11 cellular contexts compared by ENCODE assay signal in the genomic region with DNA sequence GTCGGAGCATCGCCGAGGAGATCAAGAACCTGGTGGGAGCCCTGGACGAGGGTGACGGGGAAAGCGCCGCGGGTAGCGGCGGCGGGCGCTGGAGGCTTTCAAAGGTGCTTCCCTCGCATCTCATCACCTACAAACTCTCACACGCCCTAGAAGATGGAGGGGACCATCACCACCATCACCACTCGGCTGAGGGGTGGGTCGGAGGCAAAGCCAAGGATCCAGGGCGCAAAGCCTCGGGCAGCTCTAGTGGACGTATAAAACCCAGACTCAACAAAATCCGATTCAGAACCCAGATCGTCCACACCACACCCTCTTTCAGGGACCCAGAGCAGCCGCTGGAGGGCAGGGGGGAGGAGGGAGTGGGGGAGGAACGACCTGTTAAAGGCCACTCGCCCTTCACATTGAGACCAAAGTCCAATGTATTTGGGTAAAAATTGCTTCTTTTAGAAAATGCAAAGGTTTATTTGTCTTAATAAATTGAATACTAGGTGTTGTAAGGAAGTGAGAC. TPM values are rescaled to one million over a fixed set of nuclear protein-coding genes. Genes with fewer than 3 reads are reported as not detected.
DNase-seq lines count a peak whose midpoint lies in the region; ATAC-seq and TF ChIP-seq lines count a peak whose summit lies in the region.
"Had no signal": no experiment of that assay in that cellular context is flagged by ENCODE, and none has a peak within 500 bp of the region (broad histone marks: within the 10 kb centered on the region; RNA-seq: fewer than 3 reads in every experiment).

No MANE protein-coding gene starts in this region.

- peaks cover 5% of the 10 kb centered on the region for H3K4me1 Mint-ChIP-seq in activated CD4-positive, alpha-beta T cell treated with anti-CD3 and anti-CD28 coated beads, Interleukin-2, amount 10 ng/mL, durations not matched to agents 24 days and 14 days
- H3K4me1 Mint-ChIP-seq in activated CD4-positive, alpha-beta T cell treated with anti-CD3 and anti-CD28 coated beads for 36 hours, result peaks cover 9% of the 10 kb centered on the region
- H3K4me1 Mint-ChIP-seq in brain, result peaks cover 63% of the 10 kb centered on the region

- peak overlapping the region; percentile 57 to 74 for H3K4me3 ChIP-seq in left lung
- peak overlapping the region; percentile 53 to 87 (median 75) for H3K4me3 ChIP-seq in subcutaneous abdominal adipose tissue (ENCODE audit: low read depth in 1 of 5, low read length in 5 of 5)
- no peak overlapping the region for H3K4me3 ChIP-seq in SJCRH30
- H3K4me3 ChIP-seq in gastrocnemius medialis, result peak overlapping the region in 2 of 4 donors; percentile 70 to 83

- H3K4me3 Mint-ChIP-seq in activated CD4-positive, alpha-beta T cell treated with anti-CD3 and anti-CD28 coated beads, Interleukin-2, amount 10 ng/mL, durations not matched to agents 24 days and 14 days, result peak overlapping the region; percentile 48
- no peak overlapping the region for H3K4me3 Mint-ChIP-seq in activated CD4-positive, alpha-beta T cell treated with anti-CD3 and anti-CD28 coated beads for 36 hours
- peak overlapping the region; percentile 78 to 90 (median 84) for H3K4me3 Mint-ChIP-seq in brain

- H3K9me3 Mint-ChIP-seq in activated CD4-positive, alpha-beta T cell treated with anti-CD3 and anti-CD28 coated beads, Interleukin-2, amount 10 ng/mL, durations not matched to agents 24 days and 14 days, result no peaks in the 10 kb centered on the region
- H3K9me3 Mint-ChIP-seq in activated CD4-positive, alpha-beta T cell treated with anti-CD3 and anti-CD28 coated beads for 36 hours (ENCODE audit: low read depth), result no peaks in the 10 kb centered on the region
- peaks cover 0 to 2% (median 0%) of the 10 kb centered on the region in 5 experiments for H3K9me3 Mint-ChIP-seq in brain

- in situ Hi-C loops in gastrocnemius medialis (cut with MboI; ENCODE audit: low sequenced_read_pairs in 4 of 4), result no loop called here

- no peak for TF ChIP-seq CTCF in brain (conservative IDR thresholded peaks at IDR 0.05)
- TF ChIP-seq CTCF in left lung (IDR thresholded peaks at IDR 0.05), result no peak
- TF ChIP-seq CTCF in gastrocnemius medialis (IDR thresholded peaks at IDR 0.05 in 4 of 5, conservative IDR thresholded peaks at IDR 0.05 in 1 of 5), result no peak

- peak overlapping the region in 1 of 5 donors; percentile 77 for H3K9ac ChIP-seq in subcutaneous abdominal adipose tissue (ENCODE audit: low read length in 5 of 5)
- H3K9ac ChIP-seq: BLaER1 treated with 17β-estradiol and CSF1 and Interleukin-3, amounts not matched to agents 10 nM and 100 nM had no signal

- POLR2A ChIA-PET in activated CD4-positive, alpha-beta T cell treated with anti-CD3 and anti-CD28 coated beads for 36 hours (lab: Charles Lee), result no interaction called here

- ATAC-seq in activated CD4-positive, alpha-beta T cell treated with anti-CD3 and anti-CD28 coated beads for 36 hours, result no peak
- ATAC-seq in left lung, result no peak
- ATAC-seq in gastrocnemius medialis, result no peak
- ATAC-seq: right cardiac atrium had no signal

- H3K27me3 Mint-ChIP-seq in activated CD4-positive, alpha-beta T cell treated with anti-CD3 and anti-CD28 coated beads, Interleukin-2, amount 10 ng/mL, durations not matched to agents 24 days and 14 days, result peaks cover 66% of the 10 kb centered on the region
- peaks cover 48% of the 10 kb centered on the region for H3K27me3 Mint-ChIP-seq in activated CD4-positive, alpha-beta T cell treated with anti-CD3 and anti-CD28 coated beads for 36 hours
- H3K27me3 Mint-ChIP-seq in brain, result peaks cover 8% of the 10 kb centered on the region

- peaks cover 2% of the 10 kb centered on the region for H3K36me3 Mint-ChIP-seq in activated CD4-positive, alpha-beta T cell treated with anti-CD3 and anti-CD28 coated beads, Interleukin-2, amount 10 ng/mL, durations not matched to agents 24 days and 14 days (ENCODE audit: low read depth)
- peaks cover 1% of the 10 kb centered on the region for H3K36me3 Mint-ChIP-seq in activated CD4-positive, alpha-beta T cell treated with anti-CD3 and anti-CD28 coated beads for 36 hours (ENCODE audit: low read depth)
- H3K36me3 Mint-ChIP-seq in brain, result peaks cover 20% of the 10 kb centered on the region

- intact Hi-C loops in activated CD4-positive, alpha-beta T cell treated with anti-CD3 and anti-CD28 coated beads, Interleukin-2, amount 10 ng/mL, durations not matched to agents 24 days and 14 days (cut with micrococcal nuclease), result no loop called here
- intact Hi-C loops in activated CD4-positive, alpha-beta T cell treated with anti-CD3 and anti-CD28 coated beads for 36 hours (cut with DNase I, micrococcal nuclease), result no loop called here
- intact Hi-C loops in left lung (cut with DNase I), result no loop called here
- intact Hi-C loops in gastrocnemius medialis (cut with DNase I; ENCODE audit: low total_unique reads), result no loop called here

- H3K36me3 ChIP-seq in left lung, result no peaks in the 10 kb centered on the region
- no peaks in the 10 kb centered on the region for H3K36me3 ChIP-seq in subcutaneous abdominal adipose tissue (ENCODE audit: control insufficient read depth in 5 of 5, insufficient read depth in 5 of 5, low read length in 5 of 5)
- H3K36me3 ChIP-seq in SJCRH30, result peaks cover 3% of the 10 kb centered on the region; the same call in 1 of the 2 replicates
- H3K36me3 ChIP-seq in gastrocnemius medialis, result no peaks in the 10 kb centered on the region
- H3K36me3 ChIP-seq: BLaER1 treated with 17β-estradiol and CSF1 and Interleukin-3, amounts not matched to agents 10 nM and 100 nM had no signal

- H3K4me1 ChIP-seq in left lung, result peaks cover 8 to 36% of the 10 kb centered on the region in 2 donors
- H3K4me1 ChIP-seq in subcutaneous abdominal adipose tissue (ENCODE audit: control insufficient read depth in 5 of 5, insufficient read depth in 5 of 5, low read length in 5 of 5), result peaks cover 0 to 37% (median 35%) of the 10 kb centered on the region in 5 donors
- H3K4me1 ChIP-seq in SJCRH30, result no peaks in the 10 kb centered on the region
- H3K4me1 ChIP-seq in gastrocnemius medialis, result peaks cover 15 to 23% of the 10 kb centered on the region in 2 donors

- CTCF ChIA-PET in activated CD4-positive, alpha-beta T cell treated with anti-CD3 and anti-CD28 coated beads for 36 hours (lab: Charles Lee), result interaction anchor here (0.6 kb wide), 1 partner anchor 594 kb away, joined by 3 read pairs; no protein-coding TSS in a partner anchor

- no peak for TF ChIP-seq POLR2A in gastrocnemius medialis (IDR thresholded peaks at IDR 0.05)

- H3K9me3 ChIP-seq in left lung (no peaks in the 10 kb centered on the region), subcutaneous abdominal adipose tissue (ENCODE audit: control insufficient read depth in 5 of 5, low read length in 5 of 5) (no peaks in the 10 kb centered on the region), SJCRH30 (replicated peaks) (no peaks in the 10 kb centered on the region), gastrocnemius medialis (no peaks in the 10 kb centered on the region)

- no peak for DNase-seq in activated CD4-positive, alpha-beta T cell treated with anti-CD3 and anti-CD28 coated beads, Interleukin-2, amount 10 ng/mL, durations not matched to agents 24 days and 14 days
- no peak for DNase-seq in activated CD4-positive, alpha-beta T cell treated with anti-CD3 and anti-CD28 coated beads for 36 hours
- DNase-seq in left lung, result no peak
- no peak for DNase-seq in SJCRH30
- no peak for DNase-seq in gastrocnemius medialis
- no peak for DNase-seq in NCI-H2107 (lab: John Stamatoyannopoulos, UW)
- DNase-seq: NCI-H2029 had no signal

- H3K27ac Mint-ChIP-seq in activated CD4-positive, alpha-beta T cell treated with anti-CD3 and anti-CD28 coated beads, Interleukin-2, amount 10 ng/mL, durations not matched to agents 24 days and 14 days, result no peak overlapping the region
- H3K27ac Mint-ChIP-seq in activated CD4-positive, alpha-beta T cell treated with anti-CD3 and anti-CD28 coated beads for 36 hours, result no peak overlapping the region
- H3K27ac Mint-ChIP-seq in brain, result peak overlapping the region in 4 of 5 experiments; percentile 36 to 71 (median 52)

- H3K27ac ChIP-seq in left lung (no peak overlapping the region), subcutaneous abdominal adipose tissue (ENCODE audit: low read depth, low read length) (no peak overlapping the region), SJCRH30 (no peak overlapping the region), gastrocnemius medialis (no peak overlapping the region)
- H3K27ac ChIP-seq: BLaER1 treated with 17β-estradiol and CSF1 and Interleukin-3, amounts not matched to agents 10 nM and 100 nM had no signal

- H3K27me3 ChIP-seq in left lung, result peaks cover 0 to 77% of the 10 kb centered on the region in 2 donors
- no peaks in the 10 kb centered on the region for H3K27me3 ChIP-seq in subcutaneous abdominal adipose tissue (ENCODE audit: control insufficient read depth in 5 of 5, insufficient read depth in 4 of 5, low read length in 5 of 5)
- no peaks in the 10 kb centered on the region for H3K27me3 ChIP-seq in SJCRH30
- no peaks in the 10 kb centered on the region for H3K27me3 ChIP-seq in gastrocnemius medialis

RNA-seq across cellular contexts. Expression of gene SOWAHC, which starts 1.5 kb away (rescaled TPM):
- 0.26 TPM in 2 replicates for total RNA-seq in activated CD4-positive, alpha-beta T cell treated with anti-CD3 and anti-CD28 coated beads, Interleukin-2, amount 10 ng/mL, durations not matched to agents 24 days and 14 days
- total RNA-seq in activated CD4-positive, alpha-beta T cell treated with anti-CD3 and anti-CD28 coated beads for 36 hours, result under 1 TPM; 0.63 to 0.98 TPM
- polyA plus RNA-seq in brain (ENCODE audit: insufficient read depth, low read depth, low replicate concordance), result 3.0 TPM
- total RNA-seq in left lung, result 10 to 100 TPM; 11.2 to 12.6 TPM
- 7.0 and 7.8 TPM in 2 replicates for total RNA-seq in SJCRH30 (2014; rRNA removed; shearing (Covaris generic))
- 1 to 10 TPM in 1 of 4 donors, under 1 TPM in 3; 0.75 to 1.4 (median 0.96) TPM for total RNA-seq in gastrocnemius medialis

RNA-seq across cellular contexts. Expression of gene SEPTIN10, which starts 1.9 kb away (rescaled TPM):
- total RNA-seq in activated CD4-positive, alpha-beta T cell treated with anti-CD3 and anti-CD28 coated beads, Interleukin-2, amount 10 ng/mL, durations not matched to agents 24 days and 14 days, result 0.14 and 0.50 TPM in 2 replicates
- 1 to 10 TPM; 5.8 to 6.3 TPM for total RNA-seq in activated CD4-positive, alpha-beta T cell treated with anti-CD3 and anti-CD28 coated beads for 36 hours
- polyA plus RNA-seq in brain (ENCODE audit: insufficient read depth, low read depth, low replicate concordance), result 19.4 TPM
- 10 to 100 TPM; 66.6 to 73.8 TPM for total RNA-seq in left lung
- total RNA-seq in SJCRH30 (2014; rRNA removed; shearing (Covaris generic)), result 64.8 and 72.5 TPM in 2 replicates
- total RNA-seq in gastrocnemius medialis, result 10 to 100 TPM; 22.3 to 39.4 (median 29.6) TPM

Comparison
In these comparisons a context has a peak if more than half of its experiments do, and no peak if none do; other contexts are left out.
1. H3K27ac Mint-ChIP-seq: peak in brain (4 of 5); none in activated CD4-positive, alpha-beta T cell treated with anti-CD3 and anti-CD28 coated beads, Interleukin-2, amount 10 ng/mL, durations not matched to agents 24 days and 14 days (single experiment) and activated CD4-positive, alpha-beta T cell treated with anti-CD3 and anti-CD28 coated beads for 36 hours (single experiment).